In genomic region chrX:48695925-48696300, GRCh38 we compare ENCODE assay signal across 7 cellular contexts.
A peak's percentile ranks its signal among the peaks of the same experiment; 100 is the strongest.
DNase-seq lines count a peak whose midpoint lies in the region; ATAC-seq and TF ChIP-seq lines count a peak whose summit lies in the region.

No MANE protein-coding gene starts in this region.

- no peaks in the 10 kb centered on the region for H3K9me3 ChIP-seq in endocrine pancreas (ENCODE audit: control insufficient read depth, low read length)

- no peaks in the 10 kb centered on the region for H3K4me1 ChIP-seq in endocrine pancreas (ENCODE audit: control insufficient read depth, insufficient read depth, low read length)

- peaks cover 3% of the 10 kb centered on the region for H3K27me3 Mint-ChIP-seq in nephron progenitor cell (ENCODE audit: low read depth, poor library complexity)

- peaks cover 7% of the 10 kb centered on the region for H3K36me3 Mint-ChIP-seq in nephron progenitor cell (ENCODE audit: low read depth)

- peak overlapping the region; percentile 32 for H3K4me3 ChIP-seq in endocrine pancreas (ENCODE audit: control insufficient read depth, insufficient read depth, low read length)

- peak; percentile 1 for ATAC-seq in GM19351 (IDR thresholded peaks at IDR 0.05; ENCODE audit: unreplicated experiment)
- ATAC-seq in HG02885 (IDR thresholded peaks at IDR 0.05; ENCODE audit: poor library complexity, unreplicated experiment) = no peak

- H3K4me1 Mint-ChIP-seq in nephron progenitor cell = peaks cover 46% of the 10 kb centered on the region

- no peak for TF ChIP-seq CTCF in nephron progenitor cell (IDR thresholded peaks at IDR 0.05)

- peak overlapping the region; percentile 78 for H3K27ac Mint-ChIP-seq in nephron progenitor cell

- DNase-seq in NCI-H82 treated with DMSO at 0.1 percent for 48 hours (lab: John Stamatoyannopoulos, UW; ENCODE audit: unreplicated experiment) (peak; percentile 44), nephron progenitor cell (peak; percentile 28), NCI-H748 (lab: John Stamatoyannopoulos, UW; ENCODE audit: unreplicated experiment) (no peak), posterior cingulate gyrus (no peak)

- H3K4me3 Mint-ChIP-seq in nephron progenitor cell = peak overlapping the region; percentile 89

- intact Hi-C loops in posterior cingulate gyrus (cut with DNase I) = no loop called here

- peak overlapping the region; percentile 6 for H3K9ac ChIP-seq in endocrine pancreas (ENCODE audit: control insufficient read depth, insufficient read depth, low read length)

- H3K27me3 ChIP-seq in endocrine pancreas (ENCODE audit: control insufficient read depth, insufficient read depth, low read length) = no peaks in the 10 kb centered on the region

- H3K36me3 ChIP-seq in endocrine pancreas (ENCODE audit: control insufficient read depth, insufficient read depth, low read length) = no peaks in the 10 kb centered on the region

- H3K9me3 Mint-ChIP-seq in nephron progenitor cell = peaks cover 63% of the 10 kb centered on the region

Comparison
In these comparisons a context has a peak if more than half of its experiments do, and no peak if none do; other contexts are left out.
1. DNase-seq: peak in NCI-H82 treated with DMSO at 0.1 percent for 48 hours (single experiment) and nephron progenitor cell (single experiment); none in NCI-H748 (single experiment) and posterior cingulate gyrus (0 of 10).